Comparison of ENCODE assay signal across 1 cellular context in the genomic region with DNA sequence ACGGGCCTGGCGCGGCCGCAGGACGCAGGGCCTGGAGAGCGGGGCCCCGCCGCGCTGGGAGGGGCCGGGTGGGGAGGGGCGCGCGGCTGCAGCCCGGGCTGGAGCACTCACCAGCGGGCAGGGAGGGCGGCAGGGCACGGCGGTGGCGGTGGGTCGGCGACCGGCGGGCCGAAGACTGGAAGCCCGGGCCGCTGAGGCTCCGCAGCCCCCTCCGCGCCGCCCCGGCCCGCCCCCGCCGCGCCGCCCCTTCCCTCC.
A peak's percentile ranks its signal among the peaks of the same experiment; 100 is the strongest.
TF ChIP-seq lines count a peak whose summit lies in the region.

A gene with protein sequence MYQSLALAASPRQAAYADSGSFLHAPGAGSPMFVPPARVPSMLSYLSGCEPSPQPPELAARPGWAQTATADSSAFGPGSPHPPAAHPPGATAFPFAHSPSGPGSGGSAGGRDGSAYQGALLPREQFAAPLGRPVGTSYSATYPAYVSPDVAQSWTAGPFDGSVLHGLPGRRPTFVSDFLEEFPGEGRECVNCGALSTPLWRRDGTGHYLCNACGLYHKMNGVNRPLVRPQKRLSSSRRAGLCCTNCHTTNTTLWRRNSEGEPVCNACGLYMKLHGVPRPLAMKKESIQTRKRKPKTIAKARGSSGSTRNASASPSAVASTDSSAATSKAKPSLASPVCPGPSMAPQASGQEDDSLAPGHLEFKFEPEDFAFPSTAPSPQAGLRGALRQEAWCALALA (minus strand): TSS at position 177 of the 255 bp plus-strand sequence. CDS start 474 bp downstream, outside the sequence.

TF ChIP-seq in HepG2, 621 proteins besides CTCF, POLR2A, EP300 and RAD21:
- TF ChIP-seq, protein P1, sequence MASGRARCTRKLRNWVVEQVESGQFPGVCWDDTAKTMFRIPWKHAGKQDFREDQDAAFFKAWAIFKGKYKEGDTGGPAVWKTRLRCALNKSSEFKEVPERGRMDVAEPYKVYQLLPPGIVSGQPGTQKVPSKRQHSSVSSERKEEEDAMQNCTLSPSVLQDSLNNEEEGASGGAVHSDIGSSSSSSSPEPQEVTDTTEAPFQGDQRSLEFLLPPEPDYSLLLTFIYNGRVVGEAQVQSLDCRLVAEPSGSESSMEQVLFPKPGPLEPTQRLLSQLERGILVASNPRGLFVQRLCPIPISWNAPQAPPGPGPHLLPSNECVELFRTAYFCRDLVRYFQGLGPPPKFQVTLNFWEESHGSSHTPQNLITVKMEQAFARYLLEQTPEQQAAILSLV (CRISPR knock-in tag; IDR thresholded peaks at IDR 0.05; ENCODE audit: borderline replicate concordance) = 0 out of 2 replicates have a peak, but pooled peaks have one; percentile 14
- TF ChIP-seq ZNF354B (CRISPR knock-in tag; IDR thresholded peaks at IDR 0.05) (no peak), ZNF263 (CRISPR knock-in tag; IDR thresholded peaks at IDR 0.05) (peak; percentile 67; the same call in 1 of the 2 replicates)
